8 cellular contexts compared by ENCODE assay signal in genomic region chr11:84558085-84558905, GRCh38.
DNase-seq lines count a peak whose midpoint lies in the region; ATAC-seq, FAIRE-seq and TF ChIP-seq lines count a peak whose summit lies in the region.

No MANE protein-coding gene starts in this region.

- H3K4me3 ChIP-seq in OCI-LY7 (ENCODE audit: low read depth, low read length, poor library complexity, severe bottlenecking) (no peak overlapping the region), H1 (ENCODE audit: extremely low read depth in 1 of 4, insufficient read depth in 2 of 4, low read depth in 3 of 4, low read length in 4 of 4) (no peak overlapping the region), mucosa of descending colon (no peak overlapping the region)

- no peak overlapping the region for H2BK15ac ChIP-seq in H1 (ENCODE audit: low read length)

- H3K79me1 ChIP-seq in H1 (ENCODE audit: low read depth, low read length): no peaks in the 10 kb centered on the region

- BruUV-seq in OCI-LY7 (replicated peaks; lab: Mats Ljungman, UMichigan): no TSS peak

- H3K23me2 ChIP-seq in H1 (ENCODE audit: low read depth, low read length): no peaks in the 10 kb centered on the region; the same call in 1 of the 2 replicates

- intact Hi-C loops in OCI-LY7 (cut with micrococcal nuclease; ENCODE audit: unreplicated experiment) (loop anchor here (1.0 to 2.0 kb wide), 2 partner anchors 156 to 1037 kb away; no protein-coding TSS in a partner anchor), mucosa of descending colon (cut with DNase I, micrococcal nuclease) (no loop called here)

- no peak for TF ChIP-seq POLR2A in H1 (IDR thresholded peaks at IDR 0.05; ENCODE audit: control extremely low read depth in 1 of 2, low read depth in 2 of 2, low read length in 2 of 2)

- H3K9me2 ChIP-seq in OCI-LY7 (ENCODE audit: insufficient read depth, low read length): no peaks in the 10 kb centered on the region

- no peak overlapping the region for H2BK12ac ChIP-seq in H1 (ENCODE audit: low read depth, low read length)

- H2BK20ac ChIP-seq in H1 (ENCODE audit: low read length): no peak overlapping the region

- CTCF ChIA-PET in OCI-LY7 (lab: Charles Lee; ENCODE audit: unreplicated experiment) (interaction anchor here (0.8 kb wide), 1 partner anchor 23 kb away, joined by 3 read pairs; no protein-coding TSS in a partner anchor), H1 (lab: Charles Lee; ENCODE audit: partially characterized antibody) (interaction anchor here (0.5 to 9.8 kb wide), 48 partner anchors 8 to 1031 kb away, joined by 3 to 100 read pairs (median 4); no protein-coding TSS in a partner anchor)

- H4K20me1 ChIP-seq in OCI-LY7 (ENCODE audit: insufficient read depth, low read length): no peaks in the 10 kb centered on the region
- H4K20me1 ChIP-seq in H1 (replicated peaks in 1 of 2; ENCODE audit: control insufficient read depth in 1 of 2, insufficient read depth in 2 of 2, low read length in 2 of 2): no peaks in the 10 kb centered on the region

- FAIRE-seq in H1 (lab: Jason Lieb, UNC): peak; percentile 94

- H3K27me3 ChIP-seq in H1 (replicated peaks in 1 of 4; ENCODE audit: control insufficient read depth in 3 of 4, extremely low read depth in 1 of 4, insufficient read depth in 3 of 4, low read length in 3 of 4): no peaks in the 10 kb centered on the region

- no peak overlapping the region for H3K9ac ChIP-seq in H1 (replicated peaks in 1 of 4; ENCODE audit: extremely low read depth in 1 of 4, low read depth in 3 of 4, low read length in 3 of 4)

- no peak overlapping the region for H4K91ac ChIP-seq in H1 (replicated peaks; ENCODE audit: insufficient read length, low read length)

- no peak overlapping the region for H3K18ac ChIP-seq in H1 (ENCODE audit: extremely low read depth, low read length)

- no peak overlapping the region for H3K4me2 ChIP-seq in OCI-LY7 (ENCODE audit: low read length)
- no peak overlapping the region for H3K4me2 ChIP-seq in H1 (ENCODE audit: insufficient read depth in 1 of 2, low read depth in 2 of 2, low read length in 2 of 2)

- no peak overlapping the region for H4K8ac ChIP-seq in H1 (ENCODE audit: extremely low read depth, insufficient read depth, low read length)

- peak; percentile 83 for TF ChIP-seq CTCF in GM20000 (IDR thresholded peaks at IDR 0.05; ENCODE audit: extremely low read depth, missing control alignments)
- peak; percentile 88 for TF ChIP-seq CTCF in OCI-LY7 (conservative IDR thresholded peaks at IDR 0.05; ENCODE audit: low read length)
- TF ChIP-seq CTCF in H1 (IDR thresholded peaks at IDR 0.05; ENCODE audit: control extremely low read depth in 1 of 3, insufficient read depth in 1 of 3, low read depth in 1 of 3, low read length in 3 of 3): peak in 2 of 3 experiments; percentile 76; a peak in 3 of 4 replicates
- peak; percentile 55 for TF ChIP-seq CTCF in mucosa of descending colon (IDR thresholded peaks at IDR 0.05)

- H4K5ac ChIP-seq in H1 (ENCODE audit: insufficient read length, low read depth, low read length): no peak overlapping the region

- no peak overlapping the region for H2AK5ac ChIP-seq in H1 (ENCODE audit: low read depth, low read length)

- no peak overlapping the region for H3K14ac ChIP-seq in H1 (ENCODE audit: insufficient read length)

- H2BK5ac ChIP-seq in H1 (ENCODE audit: low read depth, low read length): no peak overlapping the region

- H3K4me1 ChIP-seq in OCI-LY7 (ENCODE audit: insufficient read depth, low read length, poor library complexity, severe bottlenecking): no peaks in the 10 kb centered on the region
- no peaks in the 10 kb centered on the region for H3K4me1 ChIP-seq in H1 (replicated peaks in 1 of 4; ENCODE audit: control insufficient read depth in 3 of 4, insufficient read depth in 4 of 4, low read length in 3 of 4)
- H3K4me1 ChIP-seq in mucosa of descending colon (ENCODE audit: low read depth): no peaks in the 10 kb centered on the region

- H3K79me2 ChIP-seq in OCI-LY7 (ENCODE audit: insufficient read depth, low read depth, low read length) (no peaks in the 10 kb centered on the region), H1 (ENCODE audit: control insufficient read depth in 1 of 2, insufficient read depth in 2 of 2, low read length in 2 of 2) (no peaks in the 10 kb centered on the region)

- no peak overlapping the region for H2BK120ac ChIP-seq in H1 (replicated peaks; ENCODE audit: low read depth, low read length)

- DNase-seq in NCI-H524 (lab: John Stamatoyannopoulos, UW): peak; percentile 17 to 56
- DNase-seq in NCI-H524 treated with DMSO at 0.1 percent for 48 hours (lab: John Stamatoyannopoulos, UW): no peak
- DNase-seq in GM20000 (ENCODE audit: low spot score): peak; percentile 28
- DNase-seq in OCI-LY7 (ENCODE audit: low spot score): peak; percentile 74
- DNase-seq in H1 (ENCODE audit: low read depth in 1 of 2, low spot score in 2 of 2): no peak
- peak in 2 of 3 donors; percentile 27 to 58 for DNase-seq in mucosa of descending colon

- TF ChIP-seq EP300 in H1 (IDR thresholded peaks at IDR 0.05; ENCODE audit: borderline replicate concordance in 1 of 2, low read depth in 2 of 2, low read length in 2 of 2): no peak

- POLR2A ChIA-PET in OCI-LY7 (lab: Charles Lee) (interaction anchor here (1.0 to 1.1 kb wide), 2 partner anchors 9 to 38 kb away, joined by 3 read pairs; no protein-coding TSS in a partner anchor), H1 (lab: Charles Lee; ENCODE audit: partially characterized antibody) (interaction anchor here (1.5 kb wide), 1 partner anchor 161 kb away, joined by 3 read pairs; no protein-coding TSS in a partner anchor)

- H3K23ac ChIP-seq in H1 (ENCODE audit: insufficient read length): no peak overlapping the region

- H3K36me3 ChIP-seq in OCI-LY7 (ENCODE audit: insufficient read depth, low read length): no peaks in the 10 kb centered on the region
- H3K36me3 ChIP-seq in H1 (ENCODE audit: control insufficient read depth in 2 of 4, insufficient read depth in 4 of 4, low read length in 3 of 4): no peaks in the 10 kb centered on the region
- H3K36me3 ChIP-seq in mucosa of descending colon (ENCODE audit: low read depth): no peaks in the 10 kb centered on the region

- WGBS in H1 (ENCODE audit: extremely low coverage in 1 of 2, insufficient coverage in 1 of 2, insufficient read length in 1 of 2, insufficient replicate concordance in 2 of 2, low coverage in 1 of 2, low lambda C conversion rate in 2 of 2, missing lambda C conversion rate in 1 of 2), 2 experiments: 80 to 100% methylated on average over 2 to 5 of the region's 5 CpGs

- no peak overlapping the region for H2AFZ ChIP-seq in OCI-LY7 (ENCODE audit: low read length)
- no peak overlapping the region for H2AFZ ChIP-seq in H1 (ENCODE audit: low read length)

- H3K9me3 ChIP-seq in OCI-LY7 (ENCODE audit: low read length) (no peaks in the 10 kb centered on the region), H1 (ENCODE audit: insufficient read depth in 2 of 2, low read depth in 1 of 2, low read length in 1 of 2) (no peaks in the 10 kb centered on the region), mucosa of descending colon (no peaks in the 10 kb centered on the region)

- H3K27ac ChIP-seq in OCI-LY7 (ENCODE audit: low read depth, low read length, poor library complexity, severe bottlenecking) (no peak overlapping the region), H1 (ENCODE audit: low read depth, low read length) (no peak overlapping the region)

- ATAC-seq in HG03469 (IDR thresholded peaks at IDR 0.05; ENCODE audit: unreplicated experiment): peak; percentile 98
- peak; percentile 76 for ATAC-seq in mucosa of descending colon
- no peak for ATAC-seq in activated CD4-positive, CD25-positive, alpha-beta regulatory T cell treated with anti-CD3 and anti-CD28 coated beads, Interleukin-2, amount 50 U/mL, for 24 hours

- H3K56ac ChIP-seq in H1 (replicated peaks; ENCODE audit: insufficient read length, low read depth, low read length): no peak overlapping the region

- no peak overlapping the region for H3K4ac ChIP-seq in H1 (replicated peaks; ENCODE audit: insufficient read length, low read depth, low read length)

- peak; percentile 91 to 92 for TF ChIP-seq RAD21 in H1 (IDR thresholded peaks at IDR 0.05 in 1 of 2, conservative IDR thresholded peaks at IDR 0.05 in 1 of 2; ENCODE audit: low read depth in 2 of 2, low read length in 2 of 2)

TF ChIP-seq in H1, 55 proteins besides CTCF, POLR2A, EP300 and RAD21 (continues in another document):
- no peak for TF ChIP-seq RXRA (IDR thresholded peaks at IDR 0.05; ENCODE audit: insufficient read depth, low read depth, low read length)
- no peak for TF ChIP-seq TEAD4 (IDR thresholded peaks at IDR 0.05; ENCODE audit: low read depth, low read length)
- TF ChIP-seq KDM1A (IDR thresholded peaks at IDR 0.05; ENCODE audit: borderline replicate concordance, low read length): no peak
- no peak for TF ChIP-seq CBX8 (IDR thresholded peaks at IDR 0.05; ENCODE audit: borderline replicate concordance, low read depth, low read length)
- TF ChIP-seq EGR1 (IDR thresholded peaks at IDR 0.05; ENCODE audit: borderline replicate concordance, low read depth, low read length): no peak
- no peak for TF ChIP-seq SUZ12 (IDR thresholded peaks at IDR 0.05; ENCODE audit: low read length)
- no peak for TF ChIP-seq SIX5 (IDR thresholded peaks at IDR 0.05; ENCODE audit: low read depth, low read length)
- TF ChIP-seq MAX (IDR thresholded peaks at IDR 0.05): no peak
- TF ChIP-seq GABPA (IDR thresholded peaks at IDR 0.05; ENCODE audit: borderline replicate concordance, insufficient read depth, low read length): no peak
- no peak for TF ChIP-seq JUN (IDR thresholded peaks at IDR 0.05; ENCODE audit: low read depth, low read length)
- TF ChIP-seq EZH2 (IDR thresholded peaks at IDR 0.05; ENCODE audit: low read depth, low read length, severe bottlenecking): no peak
- no peak for TF ChIP-seq CEBPB (IDR thresholded peaks at IDR 0.05; ENCODE audit: low read depth, low read length)
- TF ChIP-seq JUND (IDR thresholded peaks at IDR 0.05; ENCODE audit: low read length): no peak
- no peak for TF ChIP-seq CREB1 (IDR thresholded peaks at IDR 0.05)
- no peak for TF ChIP-seq MAFK (IDR thresholded peaks at IDR 0.05; ENCODE audit: low read depth, low read length)
- TF ChIP-seq CTBP2 (IDR thresholded peaks at IDR 0.05; ENCODE audit: borderline replicate concordance, insufficient read depth, insufficient read length, low read length): no peak
- no peak for TF ChIP-seq KDM5A (IDR thresholded peaks at IDR 0.05; ENCODE audit: low read length)
- no peak for TF ChIP-seq ATF3 (IDR thresholded peaks at IDR 0.05; ENCODE audit: insufficient read depth, low read depth, low read length)
- no peak for TF ChIP-seq RNF2 (IDR thresholded peaks at IDR 0.05; ENCODE audit: borderline replicate concordance, low read depth, low read length, missing control alignments, poor library complexity, severe bottlenecking)

Comparison
In these comparisons a context has a peak if more than half of its experiments do, and no peak if none do; other contexts are left out.
1. DNase-seq: peak in NCI-H524 (2 of 2), GM20000 (single experiment), OCI-LY7 (single experiment) and mucosa of descending colon (2 of 3); none in NCI-H524 treated with DMSO at 0.1 percent for 48 hours (single experiment) and H1 (0 of 2).
2. ATAC-seq: peak in HG03469 (single experiment) and mucosa of descending colon (single experiment); none in activated CD4-positive, CD25-positive, alpha-beta regulatory T cell treated with anti-CD3 and anti-CD28 coated beads, Interleukin-2, amount 50 U/mL, for 24 hours (0 of 2).
3. Peak in every context shown above with its lines, with median percentiles within 50 percentile points of each other: CTCF ChIP-seq.